In genomic region chr19:40576585-40577451, GRCh38 we compare ENCODE assay signal across 8 cellular contexts. TPM values are rescaled to one million over a fixed set of nuclear protein-coding genes. Genes with fewer than 3 reads are reported as not detected.
DNase-seq lines count a peak whose midpoint lies in the region; ATAC-seq and TF ChIP-seq lines count a peak whose summit lies in the region.

Gene SHKBP1 (plus strand): TSS chr19:40576873. CDS start chr19:40576900, 27 bp downstream.

- peak; percentile 76 to 84 for DNase-seq in AML-193 (lab: John Stamatoyannopoulos, UW)
- DNase-seq in NCI-H510A (lab: John Stamatoyannopoulos, UW) = peak; percentile 93
- DNase-seq in activated CD4-positive, alpha-beta T cell treated with anti-CD3 and anti-CD28 coated beads for 24 hours (ENCODE audit: low read depth in 2 of 2) = peak; percentile 90
- peak; percentile 98 for DNase-seq in cerebellum (ENCODE audit: low spot score)
- peak; percentile 83 for DNase-seq in kidney glomerular epithelial cell (lab: John Stamatoyannopoulos, UW)
- DNase-seq in stimulated activated CD4-positive, alpha-beta T cell treated with anti-CD3 and anti-CD28 coated beads, Interleukin-15, amount 100 ng/mL, for 48 hours (ENCODE audit: low read depth in 2 of 2) = peak; percentile 84 to 89

- ATAC-seq in HG03439 (IDR thresholded peaks at IDR 0.05; ENCODE audit: unreplicated experiment) = peak; percentile 93

- peak; percentile 79 for TF ChIP-seq POLR2A in GM19193 (IDR thresholded peaks at IDR 0.05; ENCODE audit: extremely low read depth, insufficient read depth, insufficient read length)

RNA-seq across cellular contexts. Expression of gene SHKBP1, which starts in this region (rescaled TPM):
- 3.3 TPM for total RNA-seq in cerebellum

Comparison
In these comparisons a context has a peak if more than half of its experiments do, and no peak if none do; other contexts are left out.
1. Peak in every context shown above with its lines: DNase-seq and ATAC-seq.